19 cellular contexts compared by ENCODE assay signal in genomic region chr3:126807795-126808194, GRCh38.
DNase-seq lines count a peak whose midpoint lies in the region; ATAC-seq and TF ChIP-seq lines count a peak whose summit lies in the region.
"Had no signal": no experiment of that assay in that cellular context is flagged by ENCODE, and none has a peak within 500 bp of the region (broad histone marks: within the 10 kb centered on the region; RNA-seq: fewer than 3 reads in every experiment).

No MANE protein-coding gene starts in this region.

- peaks cover 0 to 5% of the 10 kb centered on the region in 2 donors for H3K9me3 ChIP-seq in breast epithelium
- H3K9me3 ChIP-seq in upper lobe of left lung, result no peaks in the 10 kb centered on the region
- H3K9me3 ChIP-seq in vagina, result no peaks in the 10 kb centered on the region
- H3K9me3 ChIP-seq: Peyer's patch had no signal

- H3K27me3 Mint-ChIP-seq in MCF 10A (ENCODE audit: insufficient read depth, unreplicated experiment), result no peaks in the 10 kb centered on the region
- H3K27me3 Mint-ChIP-seq: CD8-positive, alpha-beta memory T cell had no signal

- intact Hi-C loops in MCF 10A (cut with micrococcal nuclease) (no loop called here), breast epithelium (cut with DNase I; ENCODE audit: low total_unique reads) (no loop called here), vagina (cut with DNase I) (no loop called here)

- peaks cover 17% of the 10 kb centered on the region for H3K36me3 Mint-ChIP-seq in MCF 10A (ENCODE audit: insufficient read depth, unreplicated experiment)
- H3K36me3 Mint-ChIP-seq: CD8-positive, alpha-beta memory T cell had no signal

- POLR2A ChIA-PET in MCF 10A (lab: Yijun Ruan, JAX), result no interaction called here

- DNase-seq in MCF 10A (ENCODE audit: unreplicated experiment) (peak; percentile 5), breast epithelium (ENCODE audit: low spot score in 2 of 2) (no peak), astrocyte of the hippocampus (ENCODE audit: low read depth, low spot score) (peak; percentile 22), iris pigment epithelial cell (ENCODE audit: low read depth) (peak; percentile 24), NCI-H2107 treated with DMSO at 0.1 percent for 48 hours (lab: John Stamatoyannopoulos, UW; ENCODE audit: unreplicated experiment) (no peak), upper lobe of left lung (no peak), vagina (ENCODE audit: extremely low spot score in 2 of 2) (no peak)
- DNase-seq: 8988T; CD8-positive, alpha-beta memory T cell; DMS79; KG1; MM.1S; NCI-H1092 treated with DMSO at 0.1 percent for 48 hours; NCI-H2081 treated with DMSO at 0.1 percent for 48 hours; NCI-H524; Peyer's patch had no signal

- TF ChIP-seq CTCF in MCF 10A (IDR thresholded peaks at IDR 0.05; ENCODE audit: unreplicated experiment) (no peak), breast epithelium (IDR thresholded peaks at IDR 0.05) (no peak), upper lobe of left lung (IDR thresholded peaks at IDR 0.05) (no peak), vagina (IDR thresholded peaks at IDR 0.05) (no peak)

- H3K27ac Mint-ChIP-seq in MCF 10A (ENCODE audit: low read depth, unreplicated experiment), result no peak overlapping the region
- H3K27ac Mint-ChIP-seq: CD8-positive, alpha-beta memory T cell; GM23338 had no signal

- no peak overlapping the region for H3K27ac ChIP-seq in breast epithelium
- no peak overlapping the region for H3K27ac ChIP-seq in upper lobe of left lung
- H3K27ac ChIP-seq in vagina, result no peak overlapping the region
- H3K27ac ChIP-seq: Peyer's patch had no signal

- no peak for TF ChIP-seq POLR2A in breast epithelium (IDR thresholded peaks at IDR 0.05)
- no peak for TF ChIP-seq POLR2A in upper lobe of left lung (IDR thresholded peaks at IDR 0.05)
- TF ChIP-seq POLR2A in vagina (IDR thresholded peaks at IDR 0.05), result no peak

- CTCF ChIA-PET in MCF 10A (lab: Yijun Ruan, JAX), result interaction anchor here (0.5 to 1.1 kb wide), 2 partner anchors 47 to 61 kb away, joined by 3 read pairs; no protein-coding TSS in a partner anchor

- ATAC-seq in upper lobe of left lung (ENCODE audit: low FRiP score in 2 of 2), result no peak
- ATAC-seq in GM18517 (IDR thresholded peaks at IDR 0.05; ENCODE audit: unreplicated experiment), result no peak
- ATAC-seq: GM23338, Right ventricle myocardium inferior had no signal

- 84 to 88% methylated on average over 4 of the region's 4 CpGs for WGBS in upper lobe of left lung, 2 donors

- no peaks in the 10 kb centered on the region for H3K27me3 ChIP-seq in breast epithelium
- no peaks in the 10 kb centered on the region for H3K27me3 ChIP-seq in upper lobe of left lung
- no peaks in the 10 kb centered on the region for H3K27me3 ChIP-seq in vagina
- H3K27me3 ChIP-seq: Peyer's patch had no signal

- no peaks in the 10 kb centered on the region for H3K4me1 ChIP-seq in breast epithelium
- no peaks in the 10 kb centered on the region for H3K4me1 ChIP-seq in upper lobe of left lung
- H3K4me1 ChIP-seq in vagina, result no peaks in the 10 kb centered on the region
- H3K4me1 ChIP-seq: Peyer's patch had no signal

- H3K36me3 ChIP-seq in breast epithelium (no peaks in the 10 kb centered on the region), upper lobe of left lung (no peaks in the 10 kb centered on the region), vagina (no peaks in the 10 kb centered on the region)
- H3K36me3 ChIP-seq: Peyer's patch had no signal

- no TSS peak for BruUV-seq in MCF 10A (replicated peaks; lab: Mats Ljungman, UMichigan)

- no peak for TF ChIP-seq EP300 in upper lobe of left lung (IDR thresholded peaks at IDR 0.05)

- no peaks in the 10 kb centered on the region for H3K4me1 Mint-ChIP-seq in MCF 10A (ENCODE audit: insufficient read depth, unreplicated experiment)
- H3K4me1 Mint-ChIP-seq: CD8-positive, alpha-beta memory T cell had no signal

- no peak overlapping the region for H3K4me3 Mint-ChIP-seq in MCF 10A (ENCODE audit: unreplicated experiment)
- H3K4me3 Mint-ChIP-seq: CD8-positive, alpha-beta memory T cell; GM23338 had no signal

- no peak overlapping the region for H3K4me3 ChIP-seq in breast epithelium
- H3K4me3 ChIP-seq in upper lobe of left lung, result no peak overlapping the region
- H3K4me3 ChIP-seq in vagina, result no peak overlapping the region
- H3K4me3 ChIP-seq: GM23338, Peyer's patch had no signal

- no peaks in the 10 kb centered on the region for H3K9me3 Mint-ChIP-seq in MCF 10A (ENCODE audit: unreplicated experiment)

Comparison
In these comparisons a context has a peak if more than half of its experiments do, and no peak if none do; other contexts are left out.
1. DNase-seq: peak in MCF 10A (single experiment), astrocyte of the hippocampus (single experiment) and iris pigment epithelial cell (single experiment); none in breast epithelium (0 of 2), NCI-H2107 treated with DMSO at 0.1 percent for 48 hours (single experiment), upper lobe of left lung (0 of 2) and vagina (0 of 2).